1 cellular context compared by ENCODE assay signal in genomic region chr12:11981174-11981733, GRCh38.
TF ChIP-seq lines count a peak whose summit lies in the region.

No MANE protein-coding gene starts in this region.

TF ChIP-seq in GM12878, 131 proteins besides CTCF, POLR2A, EP300 and RAD21 (continued from another document and continues in another):
- TF ChIP-seq, protein P1, sequence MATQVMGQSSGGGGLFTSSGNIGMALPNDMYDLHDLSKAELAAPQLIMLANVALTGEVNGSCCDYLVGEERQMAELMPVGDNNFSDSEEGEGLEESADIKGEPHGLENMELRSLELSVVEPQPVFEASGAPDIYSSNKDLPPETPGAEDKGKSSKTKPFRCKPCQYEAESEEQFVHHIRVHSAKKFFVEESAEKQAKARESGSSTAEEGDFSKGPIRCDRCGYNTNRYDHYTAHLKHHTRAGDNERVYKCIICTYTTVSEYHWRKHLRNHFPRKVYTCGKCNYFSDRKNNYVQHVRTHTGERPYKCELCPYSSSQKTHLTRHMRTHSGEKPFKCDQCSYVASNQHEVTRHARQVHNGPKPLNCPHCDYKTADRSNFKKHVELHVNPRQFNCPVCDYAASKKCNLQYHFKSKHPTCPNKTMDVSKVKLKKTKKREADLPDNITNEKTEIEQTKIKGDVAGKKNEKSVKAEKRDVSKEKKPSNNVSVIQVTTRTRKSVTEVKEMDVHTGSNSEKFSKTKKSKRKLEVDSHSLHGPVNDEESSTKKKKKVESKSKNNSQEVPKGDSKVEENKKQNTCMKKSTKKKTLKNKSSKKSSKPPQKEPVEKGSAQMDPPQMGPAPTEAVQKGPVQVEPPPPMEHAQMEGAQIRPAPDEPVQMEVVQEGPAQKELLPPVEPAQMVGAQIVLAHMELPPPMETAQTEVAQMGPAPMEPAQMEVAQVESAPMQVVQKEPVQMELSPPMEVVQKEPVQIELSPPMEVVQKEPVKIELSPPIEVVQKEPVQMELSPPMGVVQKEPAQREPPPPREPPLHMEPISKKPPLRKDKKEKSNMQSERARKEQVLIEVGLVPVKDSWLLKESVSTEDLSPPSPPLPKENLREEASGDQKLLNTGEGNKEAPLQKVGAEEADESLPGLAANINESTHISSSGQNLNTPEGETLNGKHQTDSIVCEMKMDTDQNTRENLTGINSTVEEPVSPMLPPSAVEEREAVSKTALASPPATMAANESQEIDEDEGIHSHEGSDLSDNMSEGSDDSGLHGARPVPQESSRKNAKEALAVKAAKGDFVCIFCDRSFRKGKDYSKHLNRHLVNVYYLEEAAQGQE (IDR thresholded peaks at IDR 0.05; ENCODE audit: low read depth, low read length) = no peak
- TF ChIP-seq, protein P2, sequence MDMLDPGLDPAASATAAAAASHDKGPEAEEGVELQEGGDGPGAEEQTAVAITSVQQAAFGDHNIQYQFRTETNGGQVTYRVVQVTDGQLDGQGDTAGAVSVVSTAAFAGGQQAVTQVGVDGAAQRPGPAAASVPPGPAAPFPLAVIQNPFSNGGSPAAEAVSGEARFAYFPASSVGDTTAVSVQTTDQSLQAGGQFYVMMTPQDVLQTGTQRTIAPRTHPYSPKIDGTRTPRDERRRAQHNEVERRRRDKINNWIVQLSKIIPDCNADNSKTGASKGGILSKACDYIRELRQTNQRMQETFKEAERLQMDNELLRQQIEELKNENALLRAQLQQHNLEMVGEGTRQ (IDR thresholded peaks at IDR 0.05; ENCODE audit: borderline replicate concordance, low read depth, low read length) = no peak
- no peak for TF ChIP-seq NFYA (IDR thresholded peaks at IDR 0.05; ENCODE audit: borderline replicate concordance, low read depth, low read length)
- TF ChIP-seq BCL3 (IDR thresholded peaks at IDR 0.05; ENCODE audit: borderline replicate concordance, insufficient read depth, low read depth, low read length, poor library complexity, severe bottlenecking) = peak; percentile 63
- no peak for TF ChIP-seq MYC (IDR thresholded peaks at IDR 0.05; ENCODE audit: insufficient read depth, insufficient read length, insufficient replicate concordance, low read length, severe bottlenecking)
- TF ChIP-seq EGR1 (IDR thresholded peaks at IDR 0.05; ENCODE audit: borderline replicate concordance in 1 of 2, low read depth in 2 of 2, low read length in 2 of 2) = 0 out of 3 replicates have a peak, but pooled peaks of 1 of the 2 experiments have one; percentile 52
- TF ChIP-seq IRF3 (IDR thresholded peaks at IDR 0.05) = no peak
- TF ChIP-seq CREB1 (IDR thresholded peaks at IDR 0.05; ENCODE audit: low read depth) = peak; percentile 83
- TF ChIP-seq JUND (IDR thresholded peaks at IDR 0.05; ENCODE audit: low read depth, low read length) = peak; percentile 76
- TF ChIP-seq HDGF (IDR thresholded peaks at IDR 0.05) = peak; percentile 59; the same call in 1 of the 2 replicates
- TF ChIP-seq SIX5 (IDR thresholded peaks at IDR 0.05; ENCODE audit: low read depth, low read length, severe bottlenecking) = peak; percentile 3
- TF ChIP-seq RUNX3 (IDR thresholded peaks at IDR 0.05; ENCODE audit: low read length) = peak; percentile 99
- TF ChIP-seq CHD4 (IDR thresholded peaks at IDR 0.05) = no peak
- 0 out of 2 replicates have a peak, but pooled peaks have one; percentile 55 for TF ChIP-seq SMARCA5 (IDR thresholded peaks at IDR 0.05)
- no peak for TF ChIP-seq FOS (IDR thresholded peaks at IDR 0.05; ENCODE audit: borderline replicate concordance, extremely low read depth, insufficient read length)
- peak; percentile 65 for TF ChIP-seq NR2F1 (conservative IDR thresholded peaks at IDR 0.05)
- no peak for TF ChIP-seq NRF1 (conservative IDR thresholded peaks at IDR 0.05; ENCODE audit: low read depth, low read length)
- TF ChIP-seq MYB (IDR thresholded peaks at IDR 0.05; ENCODE audit: borderline replicate concordance, low read depth, low read length) = no peak
- no peak for TF ChIP-seq SUPT20H (IDR thresholded peaks at IDR 0.05; ENCODE audit: borderline replicate concordance, control insufficient read depth, low read depth, low read length)
- TF ChIP-seq ZBED1 (IDR thresholded peaks at IDR 0.05; ENCODE audit: borderline replicate concordance) = peak; percentile 94
- TF ChIP-seq CEBPB (IDR thresholded peaks at IDR 0.05; ENCODE audit: borderline replicate concordance in 1 of 2, low read depth in 2 of 2, low read length in 2 of 2) = peak in 1 of 2 experiments; percentile 83; a peak in 1 of 4 replicates
- TF ChIP-seq USF1 (IDR thresholded peaks at IDR 0.05; ENCODE audit: borderline replicate concordance, extremely low read length, insufficient read depth, low read depth, low read length) = no peak
- peak; percentile 86 for TF ChIP-seq MEF2B (IDR thresholded peaks at IDR 0.05; ENCODE audit: partially characterized antibody, poor library complexity, severe bottlenecking)
- TF ChIP-seq ZNF274 (IDR thresholded peaks at IDR 0.05; ENCODE audit: insufficient read depth, insufficient read length) = no peak
- TF ChIP-seq EZH2 (IDR thresholded peaks at IDR 0.05; ENCODE audit: borderline replicate concordance, control insufficient read depth, low read depth, low read length) = no peak
- peak; percentile 85 for TF ChIP-seq IKZF1 (conservative IDR thresholded peaks at IDR 0.05)
- TF ChIP-seq ZNF622 (IDR thresholded peaks at IDR 0.05) = no peak
- TF ChIP-seq TBL1XR1 (IDR thresholded peaks at IDR 0.05; ENCODE audit: low read depth, low read length) = peak; percentile 89; the same call in 1 of the 2 replicates
- peak; percentile 95 for TF ChIP-seq STAT3 (IDR thresholded peaks at IDR 0.05; ENCODE audit: low read depth, low read length)
- no peak for TF ChIP-seq SRF (IDR thresholded peaks at IDR 0.05; ENCODE audit: low read depth in 2 of 2, low read length in 2 of 2)
- TF ChIP-seq, protein P3, sequence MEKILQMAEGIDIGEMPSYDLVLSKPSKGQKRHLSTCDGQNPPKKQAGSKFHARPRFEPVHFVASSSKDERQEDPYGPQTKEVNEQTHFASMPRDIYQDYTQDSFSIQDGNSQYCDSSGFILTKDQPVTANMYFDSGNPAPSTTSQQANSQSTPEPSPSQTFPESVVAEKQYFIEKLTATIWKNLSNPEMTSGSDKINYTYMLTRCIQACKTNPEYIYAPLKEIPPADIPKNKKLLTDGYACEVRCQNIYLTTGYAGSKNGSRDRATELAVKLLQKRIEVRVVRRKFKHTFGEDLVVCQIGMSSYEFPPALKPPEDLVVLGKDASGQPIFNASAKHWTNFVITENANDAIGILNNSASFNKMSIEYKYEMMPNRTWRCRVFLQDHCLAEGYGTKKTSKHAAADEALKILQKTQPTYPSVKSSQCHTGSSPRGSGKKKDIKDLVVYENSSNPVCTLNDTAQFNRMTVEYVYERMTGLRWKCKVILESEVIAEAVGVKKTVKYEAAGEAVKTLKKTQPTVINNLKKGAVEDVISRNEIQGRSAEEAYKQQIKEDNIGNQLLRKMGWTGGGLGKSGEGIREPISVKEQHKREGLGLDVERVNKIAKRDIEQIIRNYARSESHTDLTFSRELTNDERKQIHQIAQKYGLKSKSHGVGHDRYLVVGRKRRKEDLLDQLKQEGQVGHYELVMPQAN (conservative IDR thresholded peaks at IDR 0.05) = no peak
- TF ChIP-seq HDAC2 (IDR thresholded peaks at IDR 0.05) = no peak
- no peak for TF ChIP-seq E2F4 (IDR thresholded peaks at IDR 0.05; ENCODE audit: low read depth, low read length)
- no peak for TF ChIP-seq BCLAF1 (IDR thresholded peaks at IDR 0.05)
- no peak for TF ChIP-seq YBX1 (IDR thresholded peaks at IDR 0.05)
- TF ChIP-seq GABPA (IDR thresholded peaks at IDR 0.05; ENCODE audit: low read depth) = peak; percentile 68
- no peak for TF ChIP-seq CHD1 (IDR thresholded peaks at IDR 0.05; ENCODE audit: low read depth, low read length)
- TF ChIP-seq RB1 (IDR thresholded peaks at IDR 0.05; ENCODE audit: borderline replicate concordance) = no peak
- TF ChIP-seq TARDBP (IDR thresholded peaks at IDR 0.05; ENCODE audit: borderline replicate concordance) = no peak
- peak; percentile 96; the same call in 1 of the 2 replicates for TF ChIP-seq MTA3 (IDR thresholded peaks at IDR 0.05; ENCODE audit: borderline replicate concordance, low read length)
- TF ChIP-seq RFX5 (IDR thresholded peaks at IDR 0.05; ENCODE audit: low read depth, low read length) = no peak
- no peak for TF ChIP-seq IRF5 (IDR thresholded peaks at IDR 0.05; ENCODE audit: borderline replicate concordance)
- TF ChIP-seq ESRRA (IDR thresholded peaks at IDR 0.05; ENCODE audit: low read length) = no peak
- TF ChIP-seq POLR2AphosphoS2 (IDR thresholded peaks at IDR 0.05; ENCODE audit: low read depth, low read length) = no peak
- TF ChIP-seq CEBPZ (IDR thresholded peaks at IDR 0.05; ENCODE audit: low read depth, low read length) = no peak
